In the genomic region with DNA sequence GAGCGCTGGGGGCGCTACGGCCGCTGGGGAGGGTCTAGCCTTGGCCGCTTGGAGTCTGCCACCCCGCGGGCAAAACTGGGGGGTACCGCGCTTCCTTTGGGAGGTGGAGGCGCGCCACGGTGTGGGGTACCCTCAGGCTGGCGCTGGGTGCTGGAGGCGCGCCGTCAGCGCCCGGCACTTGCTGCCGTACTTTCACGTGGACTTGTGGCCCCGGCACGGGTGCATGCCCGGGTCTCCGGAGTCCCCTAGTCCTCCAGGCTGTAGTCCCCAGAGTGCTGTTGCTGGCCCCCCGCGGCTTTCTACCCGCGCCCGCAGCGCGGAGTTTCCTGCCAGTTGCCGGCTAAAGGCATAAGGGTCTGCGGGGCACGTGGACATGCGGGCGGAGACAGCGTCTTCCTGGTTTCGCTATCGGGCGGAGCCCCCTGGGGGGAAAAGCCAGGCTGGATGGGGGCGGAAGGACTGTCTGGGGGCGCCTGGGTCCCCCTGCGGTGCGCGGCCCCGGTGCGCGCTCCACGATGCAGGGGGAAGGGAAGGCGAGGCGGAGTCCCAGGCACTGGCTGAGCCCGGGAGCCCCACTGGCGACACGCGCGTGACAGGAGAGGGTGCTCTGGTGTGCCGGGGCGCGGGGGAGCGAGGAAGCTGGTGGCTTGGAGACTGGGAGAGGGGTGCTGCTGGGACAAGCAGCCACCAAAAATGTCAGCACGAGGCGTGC, we compare ENCODE assay signal across 1 cellular context.
TF ChIP-seq lines count a peak whose summit lies in the region.

No MANE protein-coding gene starts in this region.

TF ChIP-seq in WTC11, 78 proteins besides CTCF, POLR2A, EP300 and RAD21 (continued from another document):
- no peak for TF ChIP-seq ZNF532 (CRISPR knock-in tag; IDR thresholded peaks at IDR 0.05; ENCODE audit: borderline replicate concordance)
- TF ChIP-seq ELF4 (CRISPR knock-in tag; IDR thresholded peaks at IDR 0.05; ENCODE audit: low read depth): no peak
- TF ChIP-seq, protein P1, sequence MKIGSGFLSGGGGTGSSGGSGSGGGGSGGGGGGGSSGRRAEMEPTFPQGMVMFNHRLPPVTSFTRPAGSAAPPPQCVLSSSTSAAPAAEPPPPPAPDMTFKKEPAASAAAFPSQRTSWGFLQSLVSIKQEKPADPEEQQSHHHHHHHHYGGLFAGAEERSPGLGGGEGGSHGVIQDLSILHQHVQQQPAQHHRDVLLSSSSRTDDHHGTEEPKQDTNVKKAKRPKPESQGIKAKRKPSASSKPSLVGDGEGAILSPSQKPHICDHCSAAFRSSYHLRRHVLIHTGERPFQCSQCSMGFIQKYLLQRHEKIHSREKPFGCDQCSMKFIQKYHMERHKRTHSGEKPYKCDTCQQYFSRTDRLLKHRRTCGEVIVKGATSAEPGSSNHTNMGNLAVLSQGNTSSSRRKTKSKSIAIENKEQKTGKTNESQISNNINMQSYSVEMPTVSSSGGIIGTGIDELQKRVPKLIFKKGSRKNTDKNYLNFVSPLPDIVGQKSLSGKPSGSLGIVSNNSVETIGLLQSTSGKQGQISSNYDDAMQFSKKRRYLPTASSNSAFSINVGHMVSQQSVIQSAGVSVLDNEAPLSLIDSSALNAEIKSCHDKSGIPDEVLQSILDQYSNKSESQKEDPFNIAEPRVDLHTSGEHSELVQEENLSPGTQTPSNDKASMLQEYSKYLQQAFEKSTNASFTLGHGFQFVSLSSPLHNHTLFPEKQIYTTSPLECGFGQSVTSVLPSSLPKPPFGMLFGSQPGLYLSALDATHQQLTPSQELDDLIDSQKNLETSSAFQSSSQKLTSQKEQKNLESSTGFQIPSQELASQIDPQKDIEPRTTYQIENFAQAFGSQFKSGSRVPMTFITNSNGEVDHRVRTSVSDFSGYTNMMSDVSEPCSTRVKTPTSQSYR (CRISPR knock-in tag; IDR thresholded peaks at IDR 0.05): peak; percentile 80; the same call in 1 of the 2 replicates
- TF ChIP-seq, protein P2, sequence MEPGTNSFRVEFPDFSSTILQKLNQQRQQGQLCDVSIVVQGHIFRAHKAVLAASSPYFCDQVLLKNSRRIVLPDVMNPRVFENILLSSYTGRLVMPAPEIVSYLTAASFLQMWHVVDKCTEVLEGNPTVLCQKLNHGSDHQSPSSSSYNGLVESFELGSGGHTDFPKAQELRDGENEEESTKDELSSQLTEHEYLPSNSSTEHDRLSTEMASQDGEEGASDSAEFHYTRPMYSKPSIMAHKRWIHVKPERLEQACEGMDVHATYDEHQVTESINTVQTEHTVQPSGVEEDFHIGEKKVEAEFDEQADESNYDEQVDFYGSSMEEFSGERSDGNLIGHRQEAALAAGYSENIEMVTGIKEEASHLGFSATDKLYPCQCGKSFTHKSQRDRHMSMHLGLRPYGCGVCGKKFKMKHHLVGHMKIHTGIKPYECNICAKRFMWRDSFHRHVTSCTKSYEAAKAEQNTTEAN (CRISPR knock-in tag; IDR thresholded peaks at IDR 0.05): 0 out of 2 replicates have a peak, but pooled peaks have one; percentile 38
